In the genomic region with DNA sequence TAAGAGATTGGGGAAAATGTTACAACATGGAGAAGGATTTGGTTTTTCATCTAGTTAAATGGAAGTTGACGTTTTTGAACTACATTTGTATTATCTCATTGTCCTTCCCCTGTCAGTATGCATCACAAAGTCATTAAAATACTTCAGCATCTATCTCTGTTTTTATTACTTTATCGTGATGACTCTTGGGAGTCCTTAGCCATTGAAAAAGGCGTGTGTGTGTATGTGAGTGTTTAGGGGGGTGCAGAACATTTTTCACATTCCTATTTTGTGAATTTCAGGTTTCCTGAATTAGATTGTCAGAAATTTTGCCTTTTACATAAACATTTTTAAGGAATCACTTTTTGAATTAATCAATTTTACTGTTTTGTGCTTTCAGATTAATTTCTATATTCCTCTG, we compare ENCODE assay signal across 21 cellular contexts.
DNase-seq lines count a peak whose midpoint lies in the region; ATAC-seq, FAIRE-seq and TF ChIP-seq lines count a peak whose summit lies in the region.
"Had no signal": no experiment of that assay in that cellular context is flagged by ENCODE, and none has a peak within 500 bp of the region (broad histone marks: within the 10 kb centered on the region; RNA-seq: fewer than 3 reads in every experiment).

No MANE protein-coding gene starts in this region.

- H3K27ac Mint-ChIP-seq in activated T-helper 2 cell treated with anti-CD3 and anti-CD28 coated beads, Interferon-gamma antibody, Interleukin-2, Interleukin-4, amounts not matched to agents 10 μg/mL and 5 μg/mL and 100 μg/mL, durations not matched to agents 14 hours and 24 hours and 36 hours = no peak overlapping the region
- H3K27ac Mint-ChIP-seq: CD4-positive, CD25-positive, alpha-beta regulatory T cell; H9 had no signal

- DNase-seq in ELR (ENCODE audit: low read depth) (peak; percentile 15), HTR-8/SVneo (ENCODE audit: insufficient read length, low spot score) (peak; percentile 5), fibroblast of pulmonary artery (ENCODE audit: low read depth) (peak; percentile 22), SIG-M5 treated with dmso at 0.1 percent for 504 hours (lab: John Stamatoyannopoulos, UW; ENCODE audit: unreplicated experiment) (no peak), pons (ENCODE audit: low spot score) (no peak)
- DNase-seq in activated T-helper 2 cell treated with anti-CD3 and anti-CD28 coated beads, Interferon-gamma antibody, Interleukin-2, Interleukin-4, amounts not matched to agents 10 μg/mL and 5 μg/mL and 100 μg/mL, durations not matched to agents 14 hours and 24 hours and 36 hours (ENCODE audit: low spot score) = no peak
- DNase-seq: BE2C; CD4-positive, CD25-positive, alpha-beta regulatory T cell; COR-L47; DMS 273 treated with DMSO at 0.1 percent for 48 hours; DND-41; GF-D8; H9; Kasumi-1; MM.1S; NCI-H1092; NCI-H1436 treated with DMSO at 0.1 percent for 48 hours; NCI-H2029 treated with DMSO at 0.1 percent for 48 hours; Peyer's patch had no signal

- peaks cover 25% of the 10 kb centered on the region for H3K9me3 Mint-ChIP-seq in activated T-helper 2 cell treated with anti-CD3 and anti-CD28 coated beads, Interferon-gamma antibody, Interleukin-2, Interleukin-4, amounts not matched to agents 10 μg/mL and 5 μg/mL and 100 μg/mL, durations not matched to agents 14 hours and 24 hours and 36 hours

- no peak for TF ChIP-seq CTCF in fibroblast of pulmonary artery (IDR thresholded peaks at IDR 0.05; ENCODE audit: low read length, missing control alignments)

- H3K27me3 Mint-ChIP-seq in activated T-helper 2 cell treated with anti-CD3 and anti-CD28 coated beads, Interferon-gamma antibody, Interleukin-2, Interleukin-4, amounts not matched to agents 10 μg/mL and 5 μg/mL and 100 μg/mL, durations not matched to agents 14 hours and 24 hours and 36 hours (ENCODE audit: low read depth) = no peaks in the 10 kb centered on the region
- H3K27me3 Mint-ChIP-seq: CD4-positive, CD25-positive, alpha-beta regulatory T cell had no signal

- no peak overlapping the region for H3K4me3 ChIP-seq in fibroblast of pulmonary artery (replicated peaks; ENCODE audit: low read depth, low read length)
- H3K4me3 ChIP-seq: Peyer's patch had no signal

- H3K4me1 Mint-ChIP-seq in activated T-helper 2 cell treated with anti-CD3 and anti-CD28 coated beads, Interferon-gamma antibody, Interleukin-2, Interleukin-4, amounts not matched to agents 10 μg/mL and 5 μg/mL and 100 μg/mL, durations not matched to agents 14 hours and 24 hours and 36 hours (ENCODE audit: low read depth) = no peaks in the 10 kb centered on the region
- H3K4me1 Mint-ChIP-seq: CD4-positive, CD25-positive, alpha-beta regulatory T cell; H9 had no signal

- intact Hi-C loops in activated T-helper 2 cell treated with anti-CD3 and anti-CD28 coated beads, Interferon-gamma antibody, Interleukin-2, Interleukin-4, amounts not matched to agents 10 μg/mL and 5 μg/mL and 100 μg/mL, durations not matched to agents 14 hours and 24 hours and 36 hours (cut with micrococcal nuclease) = no loop called here

- no peak for ATAC-seq in GM21515 (IDR thresholded peaks at IDR 0.05; ENCODE audit: unreplicated experiment)

- no peaks in the 10 kb centered on the region for H3K36me3 Mint-ChIP-seq in activated T-helper 2 cell treated with anti-CD3 and anti-CD28 coated beads, Interferon-gamma antibody, Interleukin-2, Interleukin-4, amounts not matched to agents 10 μg/mL and 5 μg/mL and 100 μg/mL, durations not matched to agents 14 hours and 24 hours and 36 hours (ENCODE audit: low read depth)
- H3K36me3 Mint-ChIP-seq: CD4-positive, CD25-positive, alpha-beta regulatory T cell had no signal

- no peak for FAIRE-seq in HTR-8/SVneo (lab: Jason Lieb, UNC)
- FAIRE-seq: GM12892 had no signal

- no peak overlapping the region for H3K4me3 Mint-ChIP-seq in activated T-helper 2 cell treated with anti-CD3 and anti-CD28 coated beads, Interferon-gamma antibody, Interleukin-2, Interleukin-4, amounts not matched to agents 10 μg/mL and 5 μg/mL and 100 μg/mL, durations not matched to agents 14 hours and 24 hours and 36 hours (ENCODE audit: low read depth)
- H3K4me3 Mint-ChIP-seq: H9 had no signal

Comparison
In these comparisons a context has a peak if more than half of its experiments do, and no peak if none do; other contexts are left out.
1. DNase-seq: peak in ELR (single experiment), HTR-8/SVneo (single experiment) and fibroblast of pulmonary artery (single experiment); none in activated T-helper 2 cell treated with anti-CD3 and anti-CD28 coated beads, Interferon-gamma antibody, Interleukin-2, Interleukin-4, amounts not matched to agents 10 μg/mL and 5 μg/mL and 100 μg/mL, durations not matched to agents 14 hours and 24 hours and 36 hours (single experiment), SIG-M5 treated with dmso at 0.1 percent for 504 hours (single experiment) and pons (single experiment).